ENCODE assay signal across 26 cellular contexts in the genomic region with DNA sequence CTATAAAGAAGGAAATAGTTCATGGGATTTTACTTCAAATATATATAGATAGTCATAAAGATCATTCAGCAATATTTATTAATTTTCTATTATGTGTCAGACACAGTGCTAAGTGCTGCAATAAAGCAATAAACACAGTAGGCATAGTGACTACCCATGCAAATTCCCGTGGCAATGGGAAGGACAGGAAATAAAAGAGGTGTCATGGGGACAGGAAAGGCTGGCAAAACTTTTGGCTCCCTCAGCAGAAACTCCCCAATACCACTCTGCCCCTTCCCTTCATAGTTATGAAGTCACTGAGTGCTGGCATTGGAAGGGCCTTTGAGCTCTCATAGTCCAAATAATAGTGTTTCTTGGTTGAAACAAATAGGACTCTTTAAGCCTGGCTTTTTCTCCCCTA.
DNase-seq lines count a peak whose midpoint lies in the region; ATAC-seq and TF ChIP-seq lines count a peak whose summit lies in the region.
"Had no signal": no experiment of that assay in that cellular context is flagged by ENCODE, and none has a peak within 500 bp of the region (broad histone marks: within the 10 kb centered on the region; RNA-seq: fewer than 3 reads in every experiment).

No MANE protein-coding gene starts in this region.

- peak; percentile 87 for DNase-seq in A673 (ENCODE audit: low spot score)
- DNase-seq in LoVo (ENCODE audit: low spot score), result peak; percentile 29
- DNase-seq in endothelial cell (ENCODE audit: low spot score), result no peak
- DNase-seq in natural killer cell treated with Interleukin-12 subunit alpha and Interleukin-12 subunit beta and Interleukin-15 and Interleukin-18, amount 100 ng/mL, for 72 hours (ENCODE audit: low spot score), result no peak
- no peak for DNase-seq in stimulated activated CD4-positive, alpha-beta T cell treated with anti-CD3 and anti-CD28 coated beads, Interleukin-12 subunit alpha, Interleukin-12 subunit beta, amount 100 ng/mL, for 4 hours
- no peak for DNase-seq in cortex of kidney (lab: John Stamatoyannopoulos, UW)
- DNase-seq in activated T-cell treated with anti-CD3 and anti-CD28 coated beads, Interleukin-2, amount 50 U/mL, for 4 hours, result no peak
- no peak for DNase-seq in adrenal gland
- DNase-seq: activated CD4-positive, alpha-beta T cell treated with anti-CD3 and anti-CD28 coated beads for 48 hours; CD4-positive, alpha-beta memory T cell; DMS79; dorsolateral prefrontal cortex; erythroblast; foreskin melanocyte; kidney glomerular epithelial cell; NCI-H187; NCI-H2227 treated with DMSO at 0.1 percent for 48 hours; NCI-H82; PC-3; stimulated activated CD4-positive, alpha-beta T cell treated with anti-CD3 and anti-CD28 coated beads, Interleukin-15, amount 100 ng/mL, for 24 hours; substantia nigra had no signal

- H3K4me3 Mint-ChIP-seq in endothelial cell (ENCODE audit: unreplicated experiment), result no peak overlapping the region
- H3K4me3 Mint-ChIP-seq in natural killer cell treated with Interleukin-12 subunit alpha and Interleukin-12 subunit beta and Interleukin-15 and Interleukin-18, amount 100 ng/mL, for 72 hours, result no peak overlapping the region
- H3K4me3 Mint-ChIP-seq in activated T-cell treated with anti-CD3 and anti-CD28 coated beads, Interleukin-2, amount 50 U/mL, for 4 hours, result no peak overlapping the region
- H3K4me3 Mint-ChIP-seq: mesothelial cell of epicardium; T-helper 1 cell treated with Interleukin-12 subunit alpha and Interleukin-12 subunit beta and Interleukin-4 antibody, amounts not matched to agents 30 μg/mL and 1 μg/mL, for 36 hours had no signal

- no peak for TF ChIP-seq POLR2A in adrenal gland (IDR thresholded peaks at IDR 0.05)

- no peak for TF ChIP-seq CTCF in A673 (conservative IDR thresholded peaks at IDR 0.05; ENCODE audit: low read depth, low read length)
- no peak for TF ChIP-seq CTCF in endothelial cell (IDR thresholded peaks at IDR 0.05; ENCODE audit: unreplicated experiment)
- TF ChIP-seq CTCF in adrenal gland (IDR thresholded peaks at IDR 0.05), result no peak

- H3K36me3 ChIP-seq in A673 (ENCODE audit: insufficient read depth, low read length, poor library complexity, severe bottlenecking) (no peaks in the 10 kb centered on the region), adrenal gland (replicated peaks in 1 of 2) (no peaks in the 10 kb centered on the region)
- H3K36me3 ChIP-seq: neutrophil, SJSA1, vagina had no signal

- POLR2A ChIA-PET in A673 (lab: Charles Lee; ENCODE audit: low non-redundant PET), result no interaction called here

- H3K4me3 ChIP-seq in A673 (ENCODE audit: low read depth, low read length, poor library complexity, severe bottlenecking) (no peak overlapping the region), adrenal gland (no peak overlapping the region)
- H3K4me3 ChIP-seq: dorsolateral prefrontal cortex, SJSA1, vagina had no signal

- H3K27ac ChIP-seq in A673 (ENCODE audit: low read depth, low read length, poor library complexity, severe bottlenecking) (peak overlapping the region; percentile 76), adrenal gland (no peak overlapping the region)
- H3K27ac ChIP-seq: dorsolateral prefrontal cortex, neutrophil, SJSA1, vagina had no signal

- CTCF ChIA-PET in A673 (lab: Charles Lee), result no interaction called here

- no peak for ATAC-seq in natural killer cell treated with Interleukin-12 subunit alpha and Interleukin-12 subunit beta and Interleukin-15 and Interleukin-18, amount 100 ng/mL, for 72 hours
- ATAC-seq in activated T-cell treated with anti-CD3 and anti-CD28 coated beads, Interleukin-2, amount 50 U/mL, for 4 hours, result no peak
- ATAC-seq: PC-3 had no signal

- intact Hi-C loops in A673 (cut with micrococcal nuclease; ENCODE audit: unreplicated experiment) (loop anchor here (10.0 kb wide), 1 partner anchor 271 kb away; a partner anchor contains a TSS), adrenal gland (cut with DNase I) (no loop called here)

- H3K9me3 ChIP-seq in A673 (ENCODE audit: low read depth, low read length, poor library complexity, severe bottlenecking) (no peaks in the 10 kb centered on the region), adrenal gland (replicated peaks in 1 of 3) (no peaks in the 10 kb centered on the region)
- H3K9me3 ChIP-seq: neutrophil, SJSA1, vagina had no signal

- no peaks in the 10 kb centered on the region for H3K36me3 Mint-ChIP-seq in endothelial cell (ENCODE audit: low read depth, unreplicated experiment)
- no peaks in the 10 kb centered on the region for H3K36me3 Mint-ChIP-seq in natural killer cell treated with Interleukin-12 subunit alpha and Interleukin-12 subunit beta and Interleukin-15 and Interleukin-18, amount 100 ng/mL, for 72 hours
- H3K36me3 Mint-ChIP-seq in activated T-cell treated with anti-CD3 and anti-CD28 coated beads, Interleukin-2, amount 50 U/mL, for 4 hours (ENCODE audit: insufficient read depth), result no peaks in the 10 kb centered on the region
- H3K36me3 Mint-ChIP-seq: CD4-positive, alpha-beta memory T cell; mesothelial cell of epicardium had no signal

- WGBS in adrenal gland, 4 donors, result 50 to 84% (median 69%) methylated on average over 1 of the region's 1 CpG

- H3K4me1 Mint-ChIP-seq in endothelial cell (ENCODE audit: unreplicated experiment), result peaks cover 28% of the 10 kb centered on the region
- peaks cover 15 to 23% of the 10 kb centered on the region in 2 donors for H3K4me1 Mint-ChIP-seq in natural killer cell treated with Interleukin-12 subunit alpha and Interleukin-12 subunit beta and Interleukin-15 and Interleukin-18, amount 100 ng/mL, for 72 hours (ENCODE audit: low read depth in 2 of 2)
- H3K4me1 Mint-ChIP-seq in activated T-cell treated with anti-CD3 and anti-CD28 coated beads, Interleukin-2, amount 50 U/mL, for 4 hours (ENCODE audit: low read depth), result peaks cover 11% of the 10 kb centered on the region

- H3K27me3 Mint-ChIP-seq in endothelial cell (ENCODE audit: unreplicated experiment), result no peaks in the 10 kb centered on the region
- H3K27me3 Mint-ChIP-seq in natural killer cell treated with Interleukin-12 subunit alpha and Interleukin-12 subunit beta and Interleukin-15 and Interleukin-18, amount 100 ng/mL, for 72 hours, result no peaks in the 10 kb centered on the region
- H3K27me3 Mint-ChIP-seq in activated T-cell treated with anti-CD3 and anti-CD28 coated beads, Interleukin-2, amount 50 U/mL, for 4 hours (ENCODE audit: low read depth), result no peaks in the 10 kb centered on the region

- BruUV-seq in A673 (replicated peaks; lab: Mats Ljungman, UMichigan), result no TSS peak

- H3K4me1 ChIP-seq in A673 (ENCODE audit: insufficient read depth, low read length, poor library complexity, severe bottlenecking) (peaks cover 32% of the 10 kb centered on the region), adrenal gland (replicated peaks in 1 of 2) (peaks cover 3 to 4% of the 10 kb centered on the region in 2 donors)
- H3K4me1 ChIP-seq: SJSA1 had no signal

- H3K27me3 ChIP-seq in A673 (replicated peaks; ENCODE audit: insufficient read depth, low read depth, low read length, poor library complexity) (no peaks in the 10 kb centered on the region), adrenal gland (no peaks in the 10 kb centered on the region)
- H3K27me3 ChIP-seq: dorsolateral prefrontal cortex, neutrophil, SJSA1, vagina had no signal

- peak overlapping the region; percentile 59 for H3K27ac Mint-ChIP-seq in endothelial cell (ENCODE audit: unreplicated experiment)
- peak overlapping the region; percentile 8 to 78 for H3K27ac Mint-ChIP-seq in natural killer cell treated with Interleukin-12 subunit alpha and Interleukin-12 subunit beta and Interleukin-15 and Interleukin-18, amount 100 ng/mL, for 72 hours
- H3K27ac Mint-ChIP-seq: T-helper 1 cell treated with Interleukin-12 subunit alpha and Interleukin-12 subunit beta and Interleukin-4 antibody, amounts not matched to agents 30 μg/mL and 1 μg/mL, for 36 hours had no signal

- no peaks in the 10 kb centered on the region for H3K9me3 Mint-ChIP-seq in endothelial cell (ENCODE audit: unreplicated experiment)
- no peaks in the 10 kb centered on the region for H3K9me3 Mint-ChIP-seq in natural killer cell treated with Interleukin-12 subunit alpha and Interleukin-12 subunit beta and Interleukin-15 and Interleukin-18, amount 100 ng/mL, for 72 hours
- no peaks in the 10 kb centered on the region for H3K9me3 Mint-ChIP-seq in activated T-cell treated with anti-CD3 and anti-CD28 coated beads, Interleukin-2, amount 50 U/mL, for 4 hours
- H3K9me3 Mint-ChIP-seq: T-helper 1 cell treated with Interleukin-12 subunit alpha and Interleukin-12 subunit beta and Interleukin-4 antibody, amounts not matched to agents 30 μg/mL and 1 μg/mL, for 36 hours had no signal

Comparison
In these comparisons a context has a peak if more than half of its experiments do, and no peak if none do; other contexts are left out.
1. DNase-seq: peak in A673 (single experiment) and LoVo (single experiment); none in endothelial cell (single experiment), natural killer cell treated with Interleukin-12 subunit alpha and Interleukin-12 subunit beta and Interleukin-15 and Interleukin-18, amount 100 ng/mL, for 72 hours (single experiment), stimulated activated CD4-positive, alpha-beta T cell treated with anti-CD3 and anti-CD28 coated beads, Interleukin-12 subunit alpha, Interleukin-12 subunit beta, amount 100 ng/mL, for 4 hours (single experiment), cortex of kidney (single experiment), activated T-cell treated with anti-CD3 and anti-CD28 coated beads, Interleukin-2, amount 50 U/mL, for 4 hours (single experiment) and adrenal gland (0 of 7).